21 cellular contexts compared by ENCODE assay signal in the genomic region with DNA sequence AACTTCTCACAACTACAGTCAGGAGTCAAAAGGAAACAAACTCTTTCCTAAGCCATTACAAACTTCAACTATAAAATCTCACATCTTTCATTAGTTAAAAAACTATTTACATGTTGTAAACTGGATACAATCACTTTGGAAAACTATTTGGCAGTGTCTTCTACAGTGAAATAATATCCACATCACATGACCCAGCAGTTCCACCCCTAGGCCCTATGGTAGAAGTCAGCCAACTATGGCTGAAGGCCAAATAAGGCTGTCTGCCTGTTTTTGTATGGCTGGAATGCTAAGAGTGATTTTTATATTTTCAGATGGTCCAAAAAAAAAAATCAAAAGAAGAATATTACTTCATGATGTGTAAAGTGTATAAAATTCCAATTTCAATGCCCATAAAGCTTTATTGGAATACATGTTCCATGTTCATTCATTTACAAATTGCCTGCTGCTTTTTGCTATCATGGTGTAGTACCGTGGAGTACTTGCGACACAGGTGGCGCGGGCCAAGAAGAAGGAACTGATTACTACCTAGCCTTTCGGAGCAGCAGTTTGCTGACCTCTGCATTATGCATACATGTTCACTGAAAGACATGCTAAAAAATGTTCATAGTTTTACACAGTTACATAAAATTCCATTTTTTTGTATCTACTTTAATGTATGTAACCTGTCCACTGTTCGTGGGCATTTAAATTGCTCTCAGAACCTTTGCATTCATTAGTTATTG.
A peak's percentile ranks its signal among the peaks of the same experiment; 100 is the strongest.
DNase-seq lines count a peak whose midpoint lies in the region; ATAC-seq and TF ChIP-seq lines count a peak whose summit lies in the region.
"Had no signal": no experiment of that assay in that cellular context is flagged by ENCODE, and none has a peak within 500 bp of the region (broad histone marks: within the 10 kb centered on the region; RNA-seq: fewer than 3 reads in every experiment).

No MANE protein-coding gene starts in this region.

- H3K79me1 ChIP-seq in IMR-90 (ENCODE audit: low read depth in 1 of 2, low read length in 2 of 2) = no peaks in the 10 kb centered on the region; a peak in 1 of 4 replicates

- no peak overlapping the region for H2AK9ac ChIP-seq in IMR-90 (replicated peaks; ENCODE audit: low read depth, low read length, poor library complexity)

- no peak overlapping the region for H2AFZ ChIP-seq in IMR-90 (replicated peaks; ENCODE audit: low read length, poor library complexity)

- H3K9me3 ChIP-seq in IMR-90 (ENCODE audit: control insufficient read depth, insufficient read depth, low read length) (no peaks in the 10 kb centered on the region), psoas muscle (no peaks in the 10 kb centered on the region)
- H3K9me3 ChIP-seq: adrenal gland, upper lobe of left lung had no signal

- no peak overlapping the region for H3K23ac ChIP-seq in IMR-90 (ENCODE audit: low read depth, low read length)

- ATAC-seq in IMR-90 (ENCODE audit: low read depth) (peak; percentile 40; the same call in 1 of the 2 replicates), psoas muscle (peak; percentile 62 to 91 (median 76)), GM19328 (IDR thresholded peaks at IDR 0.05; ENCODE audit: unreplicated experiment) (no peak)
- ATAC-seq: CD8-positive, alpha-beta T cell had no signal

- no peaks in the 10 kb centered on the region for H4K20me1 ChIP-seq in IMR-90 (ENCODE audit: insufficient read depth, low read length)

- H3K4me2 ChIP-seq in IMR-90 (ENCODE audit: low read depth, low read length) = no peak overlapping the region

- no peak overlapping the region for H3K4ac ChIP-seq in IMR-90 (ENCODE audit: low read depth, low read length)

- in situ Hi-C loops in IMR-90 (cut with MboI; ENCODE audit: low sequenced_read_pairs) = no loop called here

- H3K4me1 ChIP-seq in IMR-90 (ENCODE audit: control insufficient read depth, insufficient read depth, low read length) (no peaks in the 10 kb centered on the region), psoas muscle (peaks cover 26% of the 10 kb centered on the region)
- H3K4me1 ChIP-seq: upper lobe of left lung had no signal

- DNase-seq in NCI-H2196 (lab: John Stamatoyannopoulos, UW; ENCODE audit: unreplicated experiment) (peak; percentile 4), NCI-H2196 treated with DMSO at 0.1 percent for 48 hours (lab: John Stamatoyannopoulos, UW; ENCODE audit: unreplicated experiment) (no peak), IMR-90 (peak; percentile 9), fibroblast of gingiva (ENCODE audit: low read depth) (peak; percentile 92), psoas muscle (peak in 1 of 2 donors; percentile 58), 8988T (no peak)
- no peak for DNase-seq in effector CD4-positive, alpha-beta T cell
- DNase-seq: activated CD4-positive, alpha-beta T cell treated with anti-CD3 and anti-CD28 coated beads, Interleukin-2, amount 10 ng/mL, durations not matched to agents 24 days and 14 days; caudate nucleus; CD8-positive, alpha-beta T cell; hippocampal formation; NCI-H187; posterior cingulate gyrus; stimulated activated CD4-positive, alpha-beta T cell treated with anti-CD3 and anti-CD28 coated beads, Interleukin-2, amount 100 ng/mL, for 48 hours; stomach; T-helper 1 cell; upper lobe of left lung had no signal

- H3K9me1 ChIP-seq in IMR-90 (ENCODE audit: insufficient read depth, low read length) = no peaks in the 10 kb centered on the region; the same call in 1 of the 2 replicates

- dilution Hi-C loops in IMR-90 (cut with HindIII; ENCODE audit: low sequenced_read_pairs, unreplicated experiment) = no loop called here

- H4K5ac ChIP-seq in IMR-90 (ENCODE audit: low read depth, low read length) = no peak overlapping the region

- no peak for TF ChIP-seq POLR2A in IMR-90 (IDR thresholded peaks at IDR 0.05; ENCODE audit: low read depth, low read length)

- H3K27me3 ChIP-seq in IMR-90 (ENCODE audit: control insufficient read depth, insufficient read depth, low read length) = no peaks in the 10 kb centered on the region
- H3K27me3 ChIP-seq in psoas muscle (ENCODE audit: insufficient read depth in 3 of 3, low read length in 2 of 3) = no peaks in the 10 kb centered on the region
- H3K27me3 ChIP-seq: adrenal gland, stomach, upper lobe of left lung had no signal

- H4K91ac ChIP-seq in IMR-90 (ENCODE audit: insufficient read depth, low read depth, low read length) = no peak overlapping the region

- H3K4me3 ChIP-seq in IMR-90 (ENCODE audit: insufficient read depth, low read depth, low read length) (no peak overlapping the region), psoas muscle (no peak overlapping the region)
- H3K4me3 ChIP-seq: adrenal gland, skin epidermis, stomach, upper lobe of left lung had no signal

- no peak overlapping the region for H2BK20ac ChIP-seq in IMR-90 (ENCODE audit: low read depth, low read length)

- H4K8ac ChIP-seq in IMR-90 (ENCODE audit: low read depth in 2 of 2, low read length in 2 of 2) = no peak overlapping the region

- POLR2A ChIA-PET in IMR-90 (lab: Charles Lee; ENCODE audit: unreplicated experiment) = no interaction called here

- CTCF ChIA-PET in IMR-90 (lab: Yijun Ruan, JAX) = interaction anchor here (0.7 kb wide), 1 partner anchor 1072 kb away, joined by 3 read pairs; no protein-coding TSS in a partner anchor

- no TSS peak for BruUV-seq in IMR-90 (replicated peaks; lab: Mats Ljungman, UMichigan)

- TF ChIP-seq CTCF in IMR-90 (conservative IDR thresholded peaks at IDR 0.05; ENCODE audit: low read depth, low read length) (no peak), psoas muscle (IDR thresholded peaks at IDR 0.05) (no peak)

- no peaks in the 10 kb centered on the region for H3K36me3 ChIP-seq in IMR-90 (ENCODE audit: control insufficient read depth, insufficient read depth, low read length)
- H3K36me3 ChIP-seq in psoas muscle (ENCODE audit: insufficient read depth in 1 of 2, low read depth in 1 of 2) = no peaks in the 10 kb centered on the region
- H3K36me3 ChIP-seq: adrenal gland, stomach, upper lobe of left lung had no signal

- H3K18ac ChIP-seq in IMR-90 (ENCODE audit: low read depth, low read length) = no peak overlapping the region

- H3K27ac ChIP-seq in IMR-90 (ENCODE audit: insufficient read depth, low read length) = no peak overlapping the region
- no peak overlapping the region for H3K27ac ChIP-seq in psoas muscle
- H3K27ac ChIP-seq: adrenal gland, RWPE1, skin epidermis, stomach, upper lobe of left lung had no signal

- no peak overlapping the region for H3K56ac ChIP-seq in IMR-90 (ENCODE audit: extremely low read depth, insufficient read depth, low read length)

- no peak overlapping the region for H2BK5ac ChIP-seq in IMR-90 (ENCODE audit: low read depth, low read length, poor library complexity, severe bottlenecking)

- TF ChIP-seq RAD21 in IMR-90 (IDR thresholded peaks at IDR 0.05; ENCODE audit: low read length) = no peak

- no peak overlapping the region for H2AK5ac ChIP-seq in IMR-90 (ENCODE audit: low read depth, low read length)

- 60% methylated on average over 1 of the region's 6 CpGs; no CpG with 5 or more reads in 1 of the 2 experiments for WGBS in IMR-90 (ENCODE audit: extremely low coverage in 2 of 2, insufficient read length in 1 of 2), 2 experiments
- WGBS in psoas muscle, 3 donors = 51 to 65% (median 51%) methylated on average over 6 of the region's 6 CpGs

- intact Hi-C loops in IMR-90 (cut with micrococcal nuclease) (no loop called here), psoas muscle (cut with DNase I) (no loop called here)

- H3K14ac ChIP-seq in IMR-90 (replicated peaks; ENCODE audit: low read depth, low read length) = no peak overlapping the region

- H2BK120ac ChIP-seq in IMR-90 (ENCODE audit: low read depth, low read length) = no peak overlapping the region

- H3K9ac ChIP-seq in IMR-90 (ENCODE audit: low read depth, low read length) = no peak overlapping the region

- H2BK15ac ChIP-seq in IMR-90 (ENCODE audit: low read depth, low read length) = no peak overlapping the region

TF ChIP-seq in IMR-90, 13 proteins besides CTCF, POLR2A, EP300 and RAD21:
- TF ChIP-seq FOS (IDR thresholded peaks at IDR 0.05; ENCODE audit: low read depth, low read length) = no peak
- TF ChIP-seq NFE2L2 (IDR thresholded peaks at IDR 0.05; ENCODE audit: low read depth, low read length) = no peak
- TF ChIP-seq RFX5 (IDR thresholded peaks at IDR 0.05; ENCODE audit: low read depth, low read length) = no peak
- TF ChIP-seq SMC3 (IDR thresholded peaks at IDR 0.05; ENCODE audit: low read depth, low read length) = no peak
- TF ChIP-seq, protein P1, sequence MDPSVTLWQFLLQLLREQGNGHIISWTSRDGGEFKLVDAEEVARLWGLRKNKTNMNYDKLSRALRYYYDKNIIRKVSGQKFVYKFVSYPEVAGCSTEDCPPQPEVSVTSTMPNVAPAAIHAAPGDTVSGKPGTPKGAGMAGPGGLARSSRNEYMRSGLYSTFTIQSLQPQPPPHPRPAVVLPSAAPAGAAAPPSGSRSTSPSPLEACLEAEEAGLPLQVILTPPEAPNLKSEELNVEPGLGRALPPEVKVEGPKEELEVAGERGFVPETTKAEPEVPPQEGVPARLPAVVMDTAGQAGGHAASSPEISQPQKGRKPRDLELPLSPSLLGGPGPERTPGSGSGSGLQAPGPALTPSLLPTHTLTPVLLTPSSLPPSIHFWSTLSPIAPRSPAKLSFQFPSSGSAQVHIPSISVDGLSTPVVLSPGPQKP (IDR thresholded peaks at IDR 0.05; ENCODE audit: borderline replicate concordance, low read depth, low read length) = no peak
- no peak for TF ChIP-seq MXI1 (IDR thresholded peaks at IDR 0.05; ENCODE audit: borderline replicate concordance, low read depth, low read length)
- TF ChIP-seq, protein P2, sequence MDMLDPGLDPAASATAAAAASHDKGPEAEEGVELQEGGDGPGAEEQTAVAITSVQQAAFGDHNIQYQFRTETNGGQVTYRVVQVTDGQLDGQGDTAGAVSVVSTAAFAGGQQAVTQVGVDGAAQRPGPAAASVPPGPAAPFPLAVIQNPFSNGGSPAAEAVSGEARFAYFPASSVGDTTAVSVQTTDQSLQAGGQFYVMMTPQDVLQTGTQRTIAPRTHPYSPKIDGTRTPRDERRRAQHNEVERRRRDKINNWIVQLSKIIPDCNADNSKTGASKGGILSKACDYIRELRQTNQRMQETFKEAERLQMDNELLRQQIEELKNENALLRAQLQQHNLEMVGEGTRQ (IDR thresholded peaks at IDR 0.05; ENCODE audit: low read depth, low read length) = no peak
- TF ChIP-seq BHLHE40 (IDR thresholded peaks at IDR 0.05; ENCODE audit: low read depth, low read length) = no peak
- no peak for TF ChIP-seq RCOR1 (IDR thresholded peaks at IDR 0.05; ENCODE audit: insufficient replicate concordance, low read length)

Comparison
In these comparisons a context has a peak if more than half of its experiments do, and no peak if none do; other contexts are left out.
1. DNase-seq: peak in NCI-H2196 (single experiment), IMR-90 (single experiment) and fibroblast of gingiva (single experiment); none in NCI-H2196 treated with DMSO at 0.1 percent for 48 hours (single experiment), effector CD4-positive, alpha-beta T cell (single experiment) and 8988T (single experiment).